1 cellular context compared by ENCODE assay signal in genomic region chr1:240474133-240474614, GRCh38.
TF ChIP-seq lines count a peak whose summit lies in the region.

No MANE protein-coding gene starts in this region.

TF ChIP-seq in HepG2, 621 proteins besides CTCF, POLR2A, EP300 and RAD21 (continued from another document):
- TF ChIP-seq ZNF704 (CRISPR knock-in tag; IDR thresholded peaks at IDR 0.05; ENCODE audit: borderline replicate concordance) (no peak), ZNF674 (CRISPR knock-in tag; IDR thresholded peaks at IDR 0.05; ENCODE audit: low read depth) (no peak), PRMT3 (CRISPR knock-in tag; IDR thresholded peaks at IDR 0.05; ENCODE audit: borderline replicate concordance, low read depth) (no peak), ARHGAP35 (CRISPR knock-in tag; IDR thresholded peaks at IDR 0.05; ENCODE audit: borderline replicate concordance) (no peak), NONO (IDR thresholded peaks at IDR 0.05) (no peak), NONO (CRISPR knock-in tag; conservative IDR thresholded peaks at IDR 0.05) (no peak)
